In the genomic region with DNA sequence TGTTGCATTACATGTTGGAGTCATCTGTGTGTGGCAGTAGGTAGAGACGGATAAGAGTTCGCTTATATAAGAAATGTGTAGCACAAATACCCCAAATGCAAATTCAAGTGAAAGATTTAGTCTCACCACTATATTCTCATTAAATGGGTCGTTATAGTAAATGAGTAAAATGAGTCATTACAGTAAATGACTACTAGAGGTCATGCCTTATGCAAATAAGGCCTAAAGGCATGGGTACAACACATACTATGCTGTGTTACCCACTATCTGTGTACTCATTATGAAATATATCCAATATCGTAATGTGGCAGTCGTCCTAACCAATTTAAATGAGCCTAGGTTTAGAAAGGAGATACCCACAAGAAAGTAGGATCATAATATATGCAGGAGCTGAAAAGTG, we compare ENCODE assay signal across 8 cellular contexts.
"Had no signal": no experiment of that assay in that cellular context is flagged by ENCODE, and none has a peak within 500 bp of the region (broad histone marks: within the 10 kb centered on the region; RNA-seq: fewer than 3 reads in every experiment).

No MANE protein-coding gene starts in this region.

- H3K9me3 ChIP-seq: HAP-1 had no signal

- H3K4me3 Mint-ChIP-seq: HFFc6 had no signal

- H3K9me3 Mint-ChIP-seq: HFFc6 had no signal

- H3K9ac ChIP-seq: GM23248 had no signal

- DNase-seq: GM23248, GOT3, H7, HFFc6, IMR-90 had no signal

- H3K4me1 ChIP-seq: HAP-1 had no signal

- H3K27ac Mint-ChIP-seq: HFFc6 had no signal

- H2AFZ ChIP-seq: GM23248 had no signal

- H3K4me3 ChIP-seq: GM23248, HAP-1, K562 had no signal

- ATAC-seq: HCT116, K562 had no signal

- H3K36me3 ChIP-seq: HAP-1 had no signal

- H3K27ac ChIP-seq: GM23248 had no signal
